ENCODE assay signal across 14 cellular contexts in genomic region chr4:40349561-40350198, GRCh38. TPM values are rescaled to one million over a fixed set of nuclear protein-coding genes. Genes with fewer than 3 reads are reported as not detected.
DNase-seq lines count a peak whose midpoint lies in the region; ATAC-seq and TF ChIP-seq lines count a peak whose summit lies in the region.
"Had no signal": no experiment of that assay in that cellular context is flagged by ENCODE, and none has a peak within 500 bp of the region (broad histone marks: within the 10 kb centered on the region; RNA-seq: fewer than 3 reads in every experiment).

No MANE protein-coding gene starts in this region.

- WGBS in body of pancreas, 2 donors: 69 to 76% methylated on average over 5 of the region's 5 CpGs

- no peaks in the 10 kb centered on the region for H3K36me3 Mint-ChIP-seq in activated T-helper 1 cell treated with anti-CD3 and anti-CD28 coated beads, Interleukin-12 subunit alpha, Interleukin-12 subunit beta, Interleukin-2, Interleukin-4 antibody, amounts not matched to agents 30 ng/mL and 10 ng/mL and 1 ng/mL, durations not matched to agents 14 hours and 24 hours and 36 hours (ENCODE audit: low read depth)

- peaks cover 20% of the 10 kb centered on the region for H3K4me1 ChIP-seq in body of pancreas
- H3K4me1 ChIP-seq: SJSA1 had no signal

- TF ChIP-seq CTCF in body of pancreas (IDR thresholded peaks at IDR 0.05): no peak

- no peaks in the 10 kb centered on the region for H3K27me3 ChIP-seq in body of pancreas
- H3K27me3 ChIP-seq: SJSA1 had no signal

- no peak for TF ChIP-seq POLR2A in body of pancreas (IDR thresholded peaks at IDR 0.05)

- H3K27ac Mint-ChIP-seq in activated T-helper 1 cell treated with anti-CD3 and anti-CD28 coated beads, Interleukin-12 subunit alpha, Interleukin-12 subunit beta, Interleukin-2, Interleukin-4 antibody, amounts not matched to agents 30 ng/mL and 10 ng/mL and 1 ng/mL, durations not matched to agents 14 hours and 24 hours and 36 hours: no peak overlapping the region

- H3K9me3 ChIP-seq in body of pancreas: no peaks in the 10 kb centered on the region
- H3K9me3 ChIP-seq: SJSA1 had no signal

- no peaks in the 10 kb centered on the region for H3K9me3 Mint-ChIP-seq in activated T-helper 1 cell treated with anti-CD3 and anti-CD28 coated beads, Interleukin-12 subunit alpha, Interleukin-12 subunit beta, Interleukin-2, Interleukin-4 antibody, amounts not matched to agents 30 ng/mL and 10 ng/mL and 1 ng/mL, durations not matched to agents 14 hours and 24 hours and 36 hours

- H3K4me3 ChIP-seq in body of pancreas: no peak overlapping the region
- H3K4me3 ChIP-seq: SJSA1 had no signal

- H3K4me1 Mint-ChIP-seq in activated T-helper 1 cell treated with anti-CD3 and anti-CD28 coated beads, Interleukin-12 subunit alpha, Interleukin-12 subunit beta, Interleukin-2, Interleukin-4 antibody, amounts not matched to agents 30 ng/mL and 10 ng/mL and 1 ng/mL, durations not matched to agents 14 hours and 24 hours and 36 hours (ENCODE audit: low read depth): no peaks in the 10 kb centered on the region

- H3K27me3 Mint-ChIP-seq in activated T-helper 1 cell treated with anti-CD3 and anti-CD28 coated beads, Interleukin-12 subunit alpha, Interleukin-12 subunit beta, Interleukin-2, Interleukin-4 antibody, amounts not matched to agents 30 ng/mL and 10 ng/mL and 1 ng/mL, durations not matched to agents 14 hours and 24 hours and 36 hours (ENCODE audit: insufficient read depth): peaks cover 4% of the 10 kb centered on the region

- ATAC-seq in body of pancreas: peak; percentile 55

- H3K36me3 ChIP-seq in body of pancreas (replicated peaks in 1 of 2; ENCODE audit: insufficient read depth in 1 of 2, low read depth in 2 of 2): no peaks in the 10 kb centered on the region
- H3K36me3 ChIP-seq: SJSA1 had no signal

- H3K27ac ChIP-seq in body of pancreas: no peak overlapping the region
- H3K27ac ChIP-seq: 22Rv1, SJSA1 had no signal

- intact Hi-C loops in body of pancreas (cut with DNase I): no loop called here
- intact Hi-C loops in activated T-helper 1 cell treated with anti-CD3 and anti-CD28 coated beads, Interleukin-12 subunit alpha, Interleukin-12 subunit beta, Interleukin-2, Interleukin-4 antibody, amounts not matched to agents 30 ng/mL and 10 ng/mL and 1 ng/mL, durations not matched to agents 14 hours and 24 hours and 36 hours (cut with micrococcal nuclease): loop anchor here (10.0 kb wide), 1 partner anchor 75 kb away; no protein-coding TSS in a partner anchor

- DNase-seq in NCI-H1417 (lab: John Stamatoyannopoulos, UW) (peak in 2 of 3 experiments; percentile 6 to 20), NCI-H1417 treated with DMSO at 0.1 percent for 48 hours (lab: John Stamatoyannopoulos, UW) (no peak), LoVo (ENCODE audit: low spot score) (peak; percentile 11), body of pancreas (no peak), non-pigmented ciliary epithelial cell (ENCODE audit: low read depth) (peak; percentile 43), globus pallidus (ENCODE audit: low spot score) (no peak), NCI-H2107 (lab: John Stamatoyannopoulos, UW) (no peak)
- no peak for DNase-seq in activated T-helper 1 cell treated with anti-CD3 and anti-CD28 coated beads, Interleukin-12 subunit alpha, Interleukin-12 subunit beta, Interleukin-2, Interleukin-4 antibody, amounts not matched to agents 30 ng/mL and 10 ng/mL and 1 ng/mL, durations not matched to agents 14 hours and 24 hours and 36 hours (ENCODE audit: low spot score)
- DNase-seq: activated gamma-delta T cell treated with Interleukin-2 at 50 U/mL for 16 hours, DMS153, Kasumi-1, NCI-H526 had no signal

- H3K4me3 Mint-ChIP-seq in activated T-helper 1 cell treated with anti-CD3 and anti-CD28 coated beads, Interleukin-12 subunit alpha, Interleukin-12 subunit beta, Interleukin-2, Interleukin-4 antibody, amounts not matched to agents 30 ng/mL and 10 ng/mL and 1 ng/mL, durations not matched to agents 14 hours and 24 hours and 36 hours: no peak overlapping the region

RNA-seq across cellular contexts. Expression of gene CHRNA9, which starts 14.5 kb away (rescaled TPM):
- total RNA-seq in body of pancreas: not detected
- not detected in 2 replicates for total RNA-seq in activated T-helper 1 cell treated with anti-CD3 and anti-CD28 coated beads, Interleukin-12 subunit alpha, Interleukin-12 subunit beta, Interleukin-2, Interleukin-4 antibody, amounts not matched to agents 30 ng/mL and 10 ng/mL and 1 ng/mL, durations not matched to agents 14 hours and 24 hours and 36 hours
- total RNA-seq: SJSA1 had no signal

Comparison
In these comparisons a context has a peak if more than half of its experiments do, and no peak if none do; other contexts are left out.
1. DNase-seq: peak in NCI-H1417 (2 of 3), LoVo (single experiment) and non-pigmented ciliary epithelial cell (single experiment); none in NCI-H1417 treated with DMSO at 0.1 percent for 48 hours (single experiment), body of pancreas (0 of 4), globus pallidus (single experiment), activated T-helper 1 cell treated with anti-CD3 and anti-CD28 coated beads, Interleukin-12 subunit alpha, Interleukin-12 subunit beta, Interleukin-2, Interleukin-4 antibody, amounts not matched to agents 30 ng/mL and 10 ng/mL and 1 ng/mL, durations not matched to agents 14 hours and 24 hours and 36 hours (single experiment) and NCI-H2107 (single experiment).